ENCODE assay signal across 1 cellular context in genomic region chr12:121325922-121326396, GRCh38.
TF ChIP-seq lines count a peak whose summit lies in the region.

No MANE protein-coding gene starts in this region.

TF ChIP-seq in K562, 482 proteins besides CTCF, POLR2A, EP300 and RAD21 (continued from another document and continues in another):
- TF ChIP-seq CEBPZ (IDR thresholded peaks at IDR 0.05; ENCODE audit: borderline replicate concordance, low read depth, low read length) (no peak), NEUROD1 (IDR thresholded peaks at IDR 0.05; ENCODE audit: borderline replicate concordance, low read depth, low read length, partially characterized antibody) (no peak), ZNF445 (CRISPR knock-in tag; IDR thresholded peaks at IDR 0.05; ENCODE audit: low read depth) (no peak), HNRNPUL1 (IDR thresholded peaks at IDR 0.05; ENCODE audit: low read length) (no peak), CREBBP (IDR thresholded peaks at IDR 0.05; ENCODE audit: low read depth, low read length) (no peak), CHD1 (IDR thresholded peaks at IDR 0.05; ENCODE audit: low read length) (no peak), ZBTB33 (CRISPR knock-in tag; IDR thresholded peaks at IDR 0.05) (no peak), CEBPB (tag; IDR thresholded peaks at IDR 0.05) (peak; percentile 76; the same call in 1 of the 2 replicates), ETV1 (tag; conservative IDR thresholded peaks at IDR 0.05; ENCODE audit: low read depth) (peak; percentile 42; the same call in 1 of the 2 replicates), OTX1 (CRISPR knock-in tag; IDR thresholded peaks at IDR 0.05) (no peak), SIX5 (IDR thresholded peaks at IDR 0.05; ENCODE audit: borderline replicate concordance in 1 of 2, insufficient read depth in 1 of 2, low read depth in 1 of 2, low read length in 2 of 2) (no peak), E2F6 (IDR thresholded peaks at IDR 0.05; ENCODE audit: borderline replicate concordance in 1 of 2, extremely low read depth in 1 of 2, insufficient read depth in 1 of 2, insufficient read length in 1 of 2, low read depth in 1 of 2, low read length in 1 of 2, poor library complexity in 1 of 2, severe bottlenecking in 1 of 2) (no peak), STAT5A (IDR thresholded peaks at IDR 0.05; ENCODE audit: borderline replicate concordance, low read length) (no peak), ILF3 (IDR thresholded peaks at IDR 0.05; ENCODE audit: borderline replicate concordance) (no peak), ZNF830 (CRISPR knock-in tag; IDR thresholded peaks at IDR 0.05) (no peak), PBX2 (CRISPR knock-in tag; IDR thresholded peaks at IDR 0.05; ENCODE audit: low read depth) (no peak), PBX2 (tag; conservative IDR thresholded peaks at IDR 0.05; ENCODE audit: low read depth) (no peak), ETS1 (conservative IDR thresholded peaks at IDR 0.05; ENCODE audit: control insufficient read depth, low read depth, low read length) (no peak), MBD1 (CRISPR knock-in tag; IDR thresholded peaks at IDR 0.05) (peak; percentile 25; the same call in 1 of the 2 replicates), RBM22 (IDR thresholded peaks at IDR 0.05; ENCODE audit: low read depth, low read length, poor library complexity, severe bottlenecking) (no peak), ZFP30 (CRISPR knock-in tag; IDR thresholded peaks at IDR 0.05; ENCODE audit: borderline replicate concordance) (no peak), ZNF76 (CRISPR knock-in tag; IDR thresholded peaks at IDR 0.05; ENCODE audit: borderline replicate concordance) (no peak), ZNF324 (CRISPR knock-in tag; IDR thresholded peaks at IDR 0.05) (no peak), SMAD2 (IDR thresholded peaks at IDR 0.05; ENCODE audit: low read depth, low read length) (no peak), IRF9 (tag; IDR thresholded peaks at IDR 0.05) (peak; percentile 57; the same call in 1 of the 2 replicates), ZNF589 (CRISPR knock-in tag; IDR thresholded peaks at IDR 0.05; ENCODE audit: low read depth) (peak; percentile 96; the same call in 1 of the 2 replicates), HDAC8 (tag; IDR thresholded peaks at IDR 0.05) (peak; percentile 73), HMG20B (CRISPR knock-in tag; IDR thresholded peaks at IDR 0.05) (no peak), CREB1 (IDR thresholded peaks at IDR 0.05) (no peak), CREB1 (CRISPR knock-in tag; IDR thresholded peaks at IDR 0.05) (no peak), ELF1 (tag; IDR thresholded peaks at IDR 0.05) (no peak), CBX5 (IDR thresholded peaks at IDR 0.05; ENCODE audit: borderline replicate concordance, low read depth) (no peak), E2F3 (CRISPR knock-in tag; IDR thresholded peaks at IDR 0.05) (no peak), ZBTB1 (CRISPR knock-in tag; IDR thresholded peaks at IDR 0.05; ENCODE audit: borderline replicate concordance, low read depth) (no peak), ZNF586 (CRISPR knock-in tag; conservative IDR thresholded peaks at IDR 0.05) (no peak), ZNF79 (CRISPR knock-in tag; IDR thresholded peaks at IDR 0.05; ENCODE audit: low read depth) (no peak), CBX3 (IDR thresholded peaks at IDR 0.05; ENCODE audit: borderline replicate concordance in 1 of 2, low read length in 2 of 2) (no peak), ZNF707 (CRISPR knock-in tag; conservative IDR thresholded peaks at IDR 0.05) (no peak), MEF2D (tag; conservative IDR thresholded peaks at IDR 0.05; ENCODE audit: low read depth) (peak; percentile 66; the same call in 1 of the 2 replicates), MEIS2 (IDR thresholded peaks at IDR 0.05; ENCODE audit: partially characterized antibody) (no peak), JUN (IDR thresholded peaks at IDR 0.05; ENCODE audit: borderline replicate concordance, low read depth, low read length) (peak; percentile 36), JUN (CRISPR knock-in tag; IDR thresholded peaks at IDR 0.05; ENCODE audit: borderline replicate concordance) (no peak), ZNF146 (CRISPR knock-in tag; IDR thresholded peaks at IDR 0.05; ENCODE audit: unreplicated experiment) (no peak), SNAPC5 (CRISPR knock-in tag; IDR thresholded peaks at IDR 0.05) (no peak), SPI1 (IDR thresholded peaks at IDR 0.05; ENCODE audit: borderline replicate concordance, low read depth, low read length) (no peak), RCOR1 (IDR thresholded peaks at IDR 0.05; ENCODE audit: borderline replicate concordance in 1 of 2, low read depth in 2 of 2, low read length in 2 of 2) (peak in 1 of 2 experiments; percentile 56; a peak in 1 of 4 replicates), USF2 (CRISPR knock-in tag; IDR thresholded peaks at IDR 0.05) (no peak), CBX2 (IDR thresholded peaks at IDR 0.05; ENCODE audit: insufficient read depth, low read length, poor library complexity, severe bottlenecking) (no peak), EHMT2 (IDR thresholded peaks at IDR 0.05) (no peak), ZNF274 (IDR thresholded peaks at IDR 0.05; ENCODE audit: borderline replicate concordance, low read depth, low read length) (no peak), ASH1L (IDR thresholded peaks at IDR 0.05; ENCODE audit: borderline replicate concordance, low read depth, partially characterized antibody) (no peak), ZNF143 (CRISPR knock-in tag; IDR thresholded peaks at IDR 0.05) (no peak), COPS2 (conservative IDR thresholded peaks at IDR 0.05) (no peak), WHSC1 (IDR thresholded peaks at IDR 0.05; ENCODE audit: low read length) (no peak), TGIF2 (CRISPR knock-in tag; IDR thresholded peaks at IDR 0.05) (no peak), TCF3 (CRISPR knock-in tag; IDR thresholded peaks at IDR 0.05) (peak; percentile 57), CXXC5 (CRISPR knock-in tag; IDR thresholded peaks at IDR 0.05) (peak; percentile 65), NCOA2 (IDR thresholded peaks at IDR 0.05; ENCODE audit: partially characterized antibody in 2 of 2) (no peak)
